In the genomic region with DNA sequence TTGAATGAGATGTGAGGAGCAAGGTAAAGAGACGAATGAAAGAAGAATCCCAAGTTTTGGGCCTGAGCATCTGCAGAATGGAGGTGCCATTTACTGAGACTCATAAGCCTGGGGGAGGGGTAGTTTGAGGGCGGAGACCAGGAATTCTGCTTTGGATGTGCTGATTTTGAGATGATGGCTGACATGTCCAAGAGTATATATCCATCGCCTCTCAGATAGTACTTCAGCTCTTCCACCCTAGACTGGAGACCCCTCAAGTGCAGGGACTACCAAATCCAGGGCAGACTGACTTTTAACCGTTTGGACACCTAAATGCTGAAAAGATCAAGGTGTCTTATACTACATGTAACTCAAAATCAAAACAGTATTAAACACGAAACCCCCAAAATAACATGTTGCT, we compare ENCODE assay signal across 10 cellular contexts. TPM values are rescaled to one million over a fixed set of nuclear protein-coding genes. Genes with fewer than 3 reads are reported as not detected.
DNase-seq lines count a peak whose midpoint lies in the region; ATAC-seq and TF ChIP-seq lines count a peak whose summit lies in the region.
"Had no signal": no experiment of that assay in that cellular context is flagged by ENCODE, and none has a peak within 500 bp of the region (broad histone marks: within the 10 kb centered on the region; RNA-seq: fewer than 3 reads in every experiment).

No MANE protein-coding gene starts in this region.

- H3K4me3 Mint-ChIP-seq in Calu3 (ENCODE audit: low read depth, unreplicated experiment) (peak overlapping the region; percentile 94), immature natural killer cell (peak overlapping the region in 4 of 5 donors; percentile 79 to 96 (median 91))

- no peaks in the 10 kb centered on the region for H3K27me3 ChIP-seq in BLaER1 treated with 17β-estradiol and CSF1 and Interleukin-3, amounts not matched to agents 10 nM and 100 nM
- H3K27me3 ChIP-seq in left lung: no peaks in the 10 kb centered on the region

- H3K4me1 ChIP-seq in BLaER1 treated with 17β-estradiol and CSF1 and Interleukin-3, amounts not matched to agents 10 nM and 100 nM: peaks cover 19 to 39% (median 25%) of the 10 kb centered on the region in 10 experiments
- H3K4me1 ChIP-seq in left lung: peaks cover 7 to 26% of the 10 kb centered on the region in 2 donors

- no TSS peak for BruUV-seq in Calu3 (replicated peaks; lab: Mats Ljungman, UMichigan)

- DNase-seq in Calu3 (no peak), immature natural killer cell (no peak), epidermal melanocyte (ENCODE audit: insufficient read length, low spot score) (no peak), cortex of kidney (lab: John Stamatoyannopoulos, UW) (no peak), left lung (no peak)
- no peak for DNase-seq in activated effector memory CD4-positive, alpha-beta T cell treated with Interleukin-2 at 50 U/mL for 16 hours
- DNase-seq: COR-L47 had no signal

- H3K27me3 Mint-ChIP-seq in Calu3 (ENCODE audit: unreplicated experiment) (no peaks in the 10 kb centered on the region), immature natural killer cell (ENCODE audit: low read depth in 3 of 3) (peaks cover 0 to 7% (median 6%) of the 10 kb centered on the region in 3 donors)

- H3K4me3 ChIP-seq in BLaER1 treated with 17β-estradiol and CSF1 and Interleukin-3, amounts not matched to agents 10 nM and 100 nM: no peak overlapping the region
- no peak overlapping the region for H3K4me3 ChIP-seq in left lung

- H3K4me2 ChIP-seq in BLaER1 treated with 17β-estradiol and CSF1 and Interleukin-3, amounts not matched to agents 10 nM and 100 nM: peak overlapping the region; percentile 82 to 99 (median 95); a peak in 19 of 22 replicates

- peaks cover 52% of the 10 kb centered on the region for H3K36me3 Mint-ChIP-seq in Calu3 (ENCODE audit: insufficient read depth, unreplicated experiment)
- H3K36me3 Mint-ChIP-seq in immature natural killer cell: peaks cover 0 to 8% (median 6%) of the 10 kb centered on the region in 3 donors

- peaks cover 11 to 29% (median 15%) of the 10 kb centered on the region in 11 experiments; a peak in 20 of 22 replicates for H4K20me1 ChIP-seq in BLaER1 treated with 17β-estradiol and CSF1 and Interleukin-3, amounts not matched to agents 10 nM and 100 nM

- peak overlapping the region; percentile 98 for H3K27ac Mint-ChIP-seq in Calu3 (ENCODE audit: unreplicated experiment)
- peak overlapping the region in 4 of 6 donors; percentile 86 to 96 (median 92) for H3K27ac Mint-ChIP-seq in immature natural killer cell

- TF ChIP-seq CTCF in Calu3 (IDR thresholded peaks at IDR 0.05; ENCODE audit: unreplicated experiment) (no peak), VCaP (conservative IDR thresholded peaks at IDR 0.05) (no peak), left lung (IDR thresholded peaks at IDR 0.05) (no peak)

- H3K27ac ChIP-seq in BLaER1 treated with 17β-estradiol and CSF1 and Interleukin-3, amounts not matched to agents 10 nM and 100 nM: peak overlapping the region in 1 of 11 experiments; percentile 93; a peak in 2 of 22 replicates
- peak overlapping the region; percentile 78 for H3K27ac ChIP-seq in VCaP
- H3K27ac ChIP-seq in left lung: no peak overlapping the region

- H3K9me3 Mint-ChIP-seq in Calu3 (ENCODE audit: low read depth, unreplicated experiment) (no peaks in the 10 kb centered on the region), immature natural killer cell (no peaks in the 10 kb centered on the region)

- H3K9ac ChIP-seq in BLaER1 treated with 17β-estradiol and CSF1 and Interleukin-3, amounts not matched to agents 10 nM and 100 nM: peak overlapping the region in 5 of 11 experiments; percentile 81 to 94 (median 86); a peak in 5 of 22 replicates

- no peaks in the 10 kb centered on the region for H3K9me3 ChIP-seq in BLaER1 treated with 17β-estradiol and CSF1 and Interleukin-3, amounts not matched to agents 10 nM and 100 nM (replicated peaks in 1 of 11)
- H3K9me3 ChIP-seq in left lung: no peaks in the 10 kb centered on the region
- H3K9me3 ChIP-seq: thoracic aorta had no signal

- no peak for ATAC-seq in left lung

- intact Hi-C loops in Calu3 (cut with micrococcal nuclease; ENCODE audit: unreplicated experiment) (no loop called here), left lung (cut with DNase I) (no loop called here)

- H3K36me3 ChIP-seq in BLaER1 treated with 17β-estradiol and CSF1 and Interleukin-3, amounts not matched to agents 10 nM and 100 nM: peaks cover 11 to 26% (median 22%) of the 10 kb centered on the region in 11 experiments; a peak in 20 of 22 replicates
- H3K36me3 ChIP-seq in left lung: peaks cover 0 to 24% of the 10 kb centered on the region in 2 donors
- H3K36me3 ChIP-seq: thoracic aorta had no signal

- H3K4me1 Mint-ChIP-seq in Calu3 (ENCODE audit: low read depth, unreplicated experiment) (peaks cover 26% of the 10 kb centered on the region), immature natural killer cell (peaks cover 23 to 29% of the 10 kb centered on the region in 2 donors)

- CTCF ChIA-PET in Calu3 (lab: Charles Lee): interaction anchor here (0.7 to 3.0 kb wide), 8 partner anchors 10 to 755 kb away, joined by 3 to 42 read pairs (median 4); partner anchors contain the start of gene YDJC

RNA-seq across cellular contexts. Expression of gene SDF2L1, which starts 1.3 kb away (rescaled TPM):
- total RNA-seq in Calu3 (2022) (87.0 and 88.2 TPM in 2 replicates), left lung (10 to 100 TPM; 47.2 to 82.1 TPM)
- 100 to 1,000 TPM; 119 to 227 (median 178) TPM for polyA plus RNA-seq in immature natural killer cell

RNA-seq across cellular contexts. Expression of gene CCDC116, which starts 8.2 kb away (rescaled TPM):
- 0.17 TPM in 1 of 2 replicates, not detected in the other for total RNA-seq in Calu3 (2022)
- under 1 TPM in 1 of 3 donors, not detected in 2; 0.13 TPM for polyA plus RNA-seq in immature natural killer cell
- 1 to 10 TPM in 1 of 2 donors, under 1 TPM in 1; 0.26 to 1.1 TPM for total RNA-seq in left lung

RNA-seq across cellular contexts. Expression of gene YDJC, which starts 11.0 kb away (rescaled TPM):
- total RNA-seq in Calu3 (2022): 57.9 and 64.2 TPM in 2 replicates
- 10 to 100 TPM; 46.7 to 61.7 (median 47.7) TPM for polyA plus RNA-seq in immature natural killer cell
- total RNA-seq in left lung: 10 to 100 TPM; 13.1 to 17.2 TPM

RNA-seq across cellular contexts. Expression of gene PPIL2, which starts 25.0 kb away (rescaled TPM):
- total RNA-seq in Calu3 (2022) (46.9 and 50.5 TPM in 2 replicates), left lung (10 to 100 TPM; 34.1 to 38.0 TPM)
- polyA plus RNA-seq in immature natural killer cell: 10 to 100 TPM; 13.9 to 54.6 (median 14.5) TPM
